Comparison of ENCODE assay signal across 1 cellular context in genomic region chr2:24821433-24821891, GRCh38.
TF ChIP-seq lines count a peak whose summit lies in the region.

No MANE protein-coding gene starts in this region.

TF ChIP-seq in SK-N-SH treated with all-trans-retinoic acid at 6 μM for 48 hours, 23 proteins besides CTCF, POLR2A, EP300 and RAD21 (continued from another document):
- TF ChIP-seq PATZ1 (CRISPR knock-in tag; IDR thresholded peaks at IDR 0.05; ENCODE audit: borderline replicate concordance) (no peak), PPARA (CRISPR knock-in tag; IDR thresholded peaks at IDR 0.05; ENCODE audit: borderline replicate concordance) (no peak), ESRRG (CRISPR knock-in tag; IDR thresholded peaks at IDR 0.05) (no peak)
- TF ChIP-seq, protein P1, sequence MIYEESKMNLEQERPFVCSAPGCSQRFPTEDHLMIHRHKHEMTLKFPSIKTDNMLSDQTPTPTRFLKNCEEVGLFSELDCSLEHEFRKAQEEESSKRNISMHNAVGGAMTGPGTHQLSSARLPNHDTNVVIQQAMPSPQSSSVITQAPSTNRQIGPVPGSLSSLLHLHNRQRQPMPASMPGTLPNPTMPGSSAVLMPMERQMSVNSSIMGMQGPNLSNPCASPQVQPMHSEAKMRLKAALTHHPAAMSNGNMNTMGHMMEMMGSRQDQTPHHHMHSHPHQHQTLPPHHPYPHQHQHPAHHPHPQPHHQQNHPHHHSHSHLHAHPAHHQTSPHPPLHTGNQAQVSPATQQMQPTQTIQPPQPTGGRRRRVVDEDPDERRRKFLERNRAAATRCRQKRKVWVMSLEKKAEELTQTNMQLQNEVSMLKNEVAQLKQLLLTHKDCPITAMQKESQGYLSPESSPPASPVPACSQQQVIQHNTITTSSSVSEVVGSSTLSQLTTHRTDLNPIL (CRISPR knock-in tag; IDR thresholded peaks at IDR 0.05; ENCODE audit: low read depth), result no peak
